In the genomic region with DNA sequence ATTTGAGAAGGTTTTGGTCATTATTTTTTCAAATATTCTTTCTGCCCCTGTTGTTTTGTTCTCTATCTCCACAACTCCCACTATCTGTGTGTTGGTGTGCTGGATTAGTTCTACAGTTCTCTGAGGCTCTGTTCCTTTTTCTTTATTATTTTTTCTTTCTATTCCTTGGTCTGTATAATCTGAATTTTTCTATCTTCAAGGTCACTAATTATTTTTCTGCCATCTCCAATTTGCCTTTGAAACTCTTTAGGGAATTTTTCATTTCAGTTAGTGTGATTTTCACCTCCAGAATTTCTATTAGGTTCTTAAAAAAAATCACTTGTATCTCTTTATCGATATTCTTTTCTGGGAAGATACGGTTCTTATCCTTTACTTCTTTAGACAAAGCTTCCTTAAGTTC, we compare ENCODE assay signal across 11 cellular contexts.
"Had no signal": no experiment of that assay in that cellular context is flagged by ENCODE, and none has a peak within 500 bp of the region (broad histone marks: within the 10 kb centered on the region; RNA-seq: fewer than 3 reads in every experiment).

No MANE protein-coding gene starts in this region.

- H3K27ac ChIP-seq: GM23248 had no signal

- H3K9me3 ChIP-seq: HAP-1 had no signal

- DNase-seq: GM23248, GOT3, H7, H9, HCEC 1CT, HFFc6 had no signal

- FAIRE-seq: H1, H54 had no signal

- H2AFZ ChIP-seq: GM23248, GM23338 had no signal

- H3K4me2 ChIP-seq: GM23338 had no signal

- H3K4me3 ChIP-seq: GM23248, GM23338, HAP-1 had no signal

- H3K9ac ChIP-seq: GM23248 had no signal

- ATAC-seq: GM23338, HCT116 had no signal

- H3K36me3 ChIP-seq: HAP-1 had no signal

- H3K4me1 ChIP-seq: HAP-1 had no signal
